Comparison of ENCODE assay signal across 13 cellular contexts in genomic region chr12:130054803-130055202, GRCh38.
DNase-seq lines count a peak whose midpoint lies in the region; ATAC-seq, FAIRE-seq and TF ChIP-seq lines count a peak whose summit lies in the region.
"Had no signal": no experiment of that assay in that cellular context is flagged by ENCODE, and none has a peak within 500 bp of the region (broad histone marks: within the 10 kb centered on the region; RNA-seq: fewer than 3 reads in every experiment).

No MANE protein-coding gene starts in this region.

- intact Hi-C loops in IMR-90 (cut with micrococcal nuclease) = no loop called here
- intact Hi-C loops in K562 (cut with micrococcal nuclease) = no loop called here

- no peaks in the 10 kb centered on the region for H3K4me1 Mint-ChIP-seq in activated T-cell treated with anti-CD3 and anti-CD28 coated beads, Interleukin-2, amount 50 U/mL, for 24 hours (ENCODE audit: low read depth)
- peaks cover 7% of the 10 kb centered on the region for H3K4me1 Mint-ChIP-seq in stimulated activated effector memory CD8-positive, alpha-beta T cell treated with anti-CD3 and anti-CD28 coated beads, Interleukin-12 subunit alpha, Interleukin-12 subunit beta, amount 100 ng/mL, for 72 hours

- no peak overlapping the region for H4K91ac ChIP-seq in IMR-90 (ENCODE audit: insufficient read depth, low read depth, low read length)

- no peak overlapping the region for H3K4me3 ChIP-seq in IMR-90 (ENCODE audit: insufficient read depth, low read depth, low read length)
- no peak overlapping the region for H3K4me3 ChIP-seq in K562

- no peak for TF ChIP-seq CTCF in IMR-90 (conservative IDR thresholded peaks at IDR 0.05; ENCODE audit: low read depth, low read length)
- no peak for TF ChIP-seq CTCF in K562 (IDR thresholded peaks at IDR 0.05 in 2 of 3, conservative IDR thresholded peaks at IDR 0.05 in 1 of 3; ENCODE audit: insufficient read depth in 2 of 3, low read depth in 1 of 3, low read length in 3 of 3)

- H3K4me1 ChIP-seq in IMR-90 (ENCODE audit: control insufficient read depth, insufficient read depth, low read length) = no peaks in the 10 kb centered on the region
- H3K4me1 ChIP-seq in K562 (replicated peaks in 1 of 2; ENCODE audit: control insufficient read depth in 2 of 2, insufficient read depth in 2 of 2, low read length in 2 of 2) = no peaks in the 10 kb centered on the region; a peak in 1 of 5 replicates

- no peak overlapping the region for H3K4ac ChIP-seq in IMR-90 (ENCODE audit: low read depth, low read length)

- POLR2A ChIA-PET in IMR-90 (lab: Charles Lee; ENCODE audit: unreplicated experiment) (no interaction called here), K562 (lab: Yijun Ruan, JAX) (no interaction called here)

- H3K9me1 ChIP-seq in IMR-90 (ENCODE audit: insufficient read depth, low read length) (no peaks in the 10 kb centered on the region), K562 (ENCODE audit: control insufficient read depth, insufficient read depth, low read length) (no peaks in the 10 kb centered on the region)

- H2BK20ac ChIP-seq in IMR-90 (ENCODE audit: low read depth, low read length) = no peak overlapping the region

- H3K9me3 Mint-ChIP-seq in activated T-cell treated with anti-CD3 and anti-CD28 coated beads, Interleukin-2, amount 50 U/mL, for 24 hours = peaks cover 6% of the 10 kb centered on the region
- peaks cover 14% of the 10 kb centered on the region for H3K9me3 Mint-ChIP-seq in stimulated activated effector memory CD8-positive, alpha-beta T cell treated with anti-CD3 and anti-CD28 coated beads, Interleukin-12 subunit alpha, Interleukin-12 subunit beta, amount 100 ng/mL, for 72 hours

- H3K4me2 ChIP-seq in IMR-90 (ENCODE audit: low read depth, low read length) = no peak overlapping the region
- no peak overlapping the region for H3K4me2 ChIP-seq in K562 (ENCODE audit: insufficient read depth, low read length)

- H3K27ac ChIP-seq in IMR-90 (ENCODE audit: insufficient read depth, low read length) (no peak overlapping the region), K562 (ENCODE audit: extremely low read depth, low read depth, low read length) (no peak overlapping the region)
- H3K27ac ChIP-seq: C4-2B had no signal

- no peak overlapping the region for H3K18ac ChIP-seq in IMR-90 (ENCODE audit: low read depth, low read length)

- H2AK5ac ChIP-seq in IMR-90 (ENCODE audit: low read depth, low read length) = no peak overlapping the region

- H3K79me2 ChIP-seq in K562 (ENCODE audit: control insufficient read depth, insufficient read depth, low read length) = no peaks in the 10 kb centered on the region

- H2AFZ ChIP-seq in IMR-90 (replicated peaks; ENCODE audit: low read length, poor library complexity) (no peak overlapping the region), K562 (ENCODE audit: low read depth, low read length) (no peak overlapping the region)

- no peak overlapping the region for H2AK9ac ChIP-seq in IMR-90 (replicated peaks; ENCODE audit: low read depth, low read length, poor library complexity)

- no peak for TF ChIP-seq EP300 in K562 (IDR thresholded peaks at IDR 0.05; ENCODE audit: low read length)

- no peak overlapping the region for H4K8ac ChIP-seq in IMR-90 (ENCODE audit: low read depth in 2 of 2, low read length in 2 of 2)

- H2BK15ac ChIP-seq in IMR-90 (ENCODE audit: low read depth, low read length) = no peak overlapping the region

- peak overlapping the region; percentile 70 for H2BK5ac ChIP-seq in IMR-90 (ENCODE audit: low read depth, low read length, poor library complexity, severe bottlenecking)

- dilution Hi-C loops in IMR-90 (cut with HindIII; ENCODE audit: low sequenced_read_pairs, unreplicated experiment) = no loop called here

- no peak overlapping the region for H3K4me3 Mint-ChIP-seq in activated T-cell treated with anti-CD3 and anti-CD28 coated beads, Interleukin-2, amount 50 U/mL, for 24 hours
- no peak overlapping the region for H3K4me3 Mint-ChIP-seq in stimulated activated effector memory CD8-positive, alpha-beta T cell treated with anti-CD3 and anti-CD28 coated beads, Interleukin-12 subunit alpha, Interleukin-12 subunit beta, amount 100 ng/mL, for 72 hours

- WGBS in IMR-90 (ENCODE audit: extremely low coverage in 2 of 2, insufficient read length in 1 of 2), 2 experiments = 100% methylated on average over 2 of the region's 5 CpGs; no CpG with 5 or more reads in 1 of the 2 experiments
- 94% methylated on average over 4 of the region's 5 CpGs for WGBS in K562 (ENCODE audit: insufficient coverage, low coverage, missing lambda C conversion rate)

- no peak overlapping the region for H3K14ac ChIP-seq in IMR-90 (replicated peaks; ENCODE audit: low read depth, low read length)

- FAIRE-seq in K562 (lab: Jason Lieb, UNC) = peak; percentile 62

- H3K79me1 ChIP-seq in IMR-90 (ENCODE audit: low read depth in 1 of 2, low read length in 2 of 2) = no peaks in the 10 kb centered on the region

- H3K36me3 ChIP-seq in IMR-90 (ENCODE audit: control insufficient read depth, insufficient read depth, low read length) (no peaks in the 10 kb centered on the region), K562 (ENCODE audit: control insufficient read depth, insufficient read depth, low read length) (no peaks in the 10 kb centered on the region)

- H3K9me3 ChIP-seq in IMR-90 (ENCODE audit: control insufficient read depth, insufficient read depth, low read length) (peaks cover 46% of the 10 kb centered on the region), K562 (replicated peaks; ENCODE audit: control insufficient read depth, insufficient read depth, low read depth, low read length) (peaks cover 5% of the 10 kb centered on the region)

- in situ Hi-C loops in IMR-90 (cut with MboI; ENCODE audit: low sequenced_read_pairs) (no loop called here), K562 (cut with MboI) (no loop called here)

- H3K23ac ChIP-seq in IMR-90 (ENCODE audit: low read depth, low read length) = no peak overlapping the region

- H3K9ac ChIP-seq in IMR-90 (ENCODE audit: low read depth, low read length) = no peak overlapping the region
- no peak overlapping the region for H3K9ac ChIP-seq in K562 (ENCODE audit: insufficient read depth in 1 of 2, low read depth in 2 of 2, low read length in 2 of 2)

- H3K27me3 ChIP-seq in IMR-90 (ENCODE audit: control insufficient read depth, insufficient read depth, low read length) (no peaks in the 10 kb centered on the region), K562 (ENCODE audit: control insufficient read depth in 2 of 2, insufficient read depth in 2 of 2, low read length in 2 of 2) (peaks cover 0 to 10% of the 10 kb centered on the region in 2 experiments; a peak in 1 of 5 replicates)

- no peak overlapping the region for H4K5ac ChIP-seq in IMR-90 (ENCODE audit: low read depth, low read length)

- BruUV-seq in IMR-90 (replicated peaks; lab: Mats Ljungman, UMichigan) = no TSS peak
- BruUV-seq in K562 (replicated peaks; lab: Mats Ljungman, UMichigan) = no TSS peak

- no peaks in the 10 kb centered on the region for H4K20me1 ChIP-seq in IMR-90 (ENCODE audit: insufficient read depth, low read length)
- H4K20me1 ChIP-seq in K562 (replicated peaks; ENCODE audit: control insufficient read depth, insufficient read depth, low read length) = no peaks in the 10 kb centered on the region

- peak overlapping the region; percentile 55 for H3K27ac Mint-ChIP-seq in activated T-cell treated with anti-CD3 and anti-CD28 coated beads, Interleukin-2, amount 50 U/mL, for 24 hours
- peak overlapping the region; percentile 88 for H3K27ac Mint-ChIP-seq in stimulated activated effector memory CD8-positive, alpha-beta T cell treated with anti-CD3 and anti-CD28 coated beads, Interleukin-12 subunit alpha, Interleukin-12 subunit beta, amount 100 ng/mL, for 72 hours

- H3K27me3 Mint-ChIP-seq in activated T-cell treated with anti-CD3 and anti-CD28 coated beads, Interleukin-2, amount 50 U/mL, for 24 hours = peaks cover 10% of the 10 kb centered on the region

- DNase-seq in activated T-cell treated with anti-CD3 and anti-CD28 coated beads, Interleukin-2, amount 50 U/mL, for 24 hours = no peak
- DNase-seq in activated T-cell treated with anti-CD3 and anti-CD28 coated beads, Interleukin-2, amount 50 U/mL, for 48 hours = no peak
- DNase-seq in IMR-90 (no peak), K562 (ENCODE audit: extremely low read depth in 1 of 4, low spot score in 3 of 4) (no peak), cortex of kidney (lab: John Stamatoyannopoulos, UW) (no peak), DMS53 treated with DMSO at 0.1 percent for 48 hours (lab: John Stamatoyannopoulos, UW; ENCODE audit: unreplicated experiment) (no peak)
- DNase-seq in stimulated activated effector memory CD8-positive, alpha-beta T cell treated with anti-CD3 and anti-CD28 coated beads, Interleukin-12 subunit alpha, Interleukin-12 subunit beta, amount 100 ng/mL, for 72 hours (ENCODE audit: low spot score in 2 of 2) = no peak
- DNase-seq: GOT3, NCI-H187, NCI-H526 treated with DMSO at 0.1 percent for 48 hours, SHP77 treated with DMSO at 0.1 percent for 48 hours had no signal

- no peaks in the 10 kb centered on the region for H3K36me3 Mint-ChIP-seq in activated T-cell treated with anti-CD3 and anti-CD28 coated beads, Interleukin-2, amount 50 U/mL, for 24 hours (ENCODE audit: low read depth)
- peaks cover 13% of the 10 kb centered on the region for H3K36me3 Mint-ChIP-seq in stimulated activated effector memory CD8-positive, alpha-beta T cell treated with anti-CD3 and anti-CD28 coated beads, Interleukin-12 subunit alpha, Interleukin-12 subunit beta, amount 100 ng/mL, for 72 hours

- H3K56ac ChIP-seq in IMR-90 (ENCODE audit: extremely low read depth, insufficient read depth, low read length) = no peak overlapping the region

- H2BK120ac ChIP-seq in IMR-90 (ENCODE audit: low read depth, low read length) = no peak overlapping the region

- ATAC-seq in IMR-90 (ENCODE audit: low read depth) (no peak), K562 (no peak), HG03095 (IDR thresholded peaks at IDR 0.05; ENCODE audit: unreplicated experiment) (no peak)
- no peak for ATAC-seq in stimulated activated effector memory CD8-positive, alpha-beta T cell treated with anti-CD3 and anti-CD28 coated beads, Interleukin-12 subunit alpha, Interleukin-12 subunit beta, amount 100 ng/mL, for 72 hours

- CTCF ChIA-PET in IMR-90 (lab: Yijun Ruan, JAX) (no interaction called here), K562 (lab: Yijun Ruan, JAX; ENCODE audit: low intra/inter-chr PET ratio) (no interaction called here)

- TF ChIP-seq POLR2A in IMR-90 (IDR thresholded peaks at IDR 0.05; ENCODE audit: low read depth, low read length) (no peak), K562 (conservative IDR thresholded peaks at IDR 0.05) (no peak)

- TF ChIP-seq RAD21 in IMR-90 (IDR thresholded peaks at IDR 0.05; ENCODE audit: low read length) (no peak), K562 (CRISPR knock-in tag; conservative IDR thresholded peaks at IDR 0.05 in 1 of 2, IDR thresholded peaks at IDR 0.05 in 1 of 2) (no peak)

TF ChIP-seq in IMR-90, 13 proteins besides CTCF, POLR2A, EP300 and RAD21 (continues in another document):
- TF ChIP-seq FOS (IDR thresholded peaks at IDR 0.05; ENCODE audit: low read depth, low read length) = no peak
- no peak for TF ChIP-seq RCOR1 (IDR thresholded peaks at IDR 0.05; ENCODE audit: insufficient replicate concordance, low read length)

TF ChIP-seq in K562, 482 proteins besides CTCF, POLR2A, EP300 and RAD21 (continues in another document):
- TF ChIP-seq FOSL1 (tag; conservative IDR thresholded peaks at IDR 0.05) = no peak
